In genomic region chr18:35378206-35378795, GRCh38 we compare ENCODE assay signal across 1 cellular context.
TF ChIP-seq lines count a peak whose summit lies in the region.

No MANE protein-coding gene starts in this region.

TF ChIP-seq in GM23338, 12 proteins besides CTCF, POLR2A, EP300 and RAD21 (continued from another document):
- TF ChIP-seq ZNF462 (CRISPR knock-in tag; IDR thresholded peaks at IDR 0.05) = no peak
- TF ChIP-seq STAT1 (IDR thresholded peaks at IDR 0.05; ENCODE audit: unreplicated experiment) = no peak
- TF ChIP-seq EZH2 (IDR thresholded peaks at IDR 0.05; ENCODE audit: low read depth, unreplicated experiment) = no peak
- TF ChIP-seq NANOG (IDR thresholded peaks at IDR 0.05; ENCODE audit: borderline replicate concordance) = no peak
- no peak for TF ChIP-seq CREB1 (CRISPR knock-in tag; IDR thresholded peaks at IDR 0.05; ENCODE audit: low read depth)
- TF ChIP-seq REST (IDR thresholded peaks at IDR 0.05; ENCODE audit: unreplicated experiment) = no peak
- TF ChIP-seq ZNF331 (CRISPR knock-in tag; IDR thresholded peaks at IDR 0.05; ENCODE audit: low read depth) = no peak
